Comparison of ENCODE assay signal across 17 cellular contexts in the genomic region with DNA sequence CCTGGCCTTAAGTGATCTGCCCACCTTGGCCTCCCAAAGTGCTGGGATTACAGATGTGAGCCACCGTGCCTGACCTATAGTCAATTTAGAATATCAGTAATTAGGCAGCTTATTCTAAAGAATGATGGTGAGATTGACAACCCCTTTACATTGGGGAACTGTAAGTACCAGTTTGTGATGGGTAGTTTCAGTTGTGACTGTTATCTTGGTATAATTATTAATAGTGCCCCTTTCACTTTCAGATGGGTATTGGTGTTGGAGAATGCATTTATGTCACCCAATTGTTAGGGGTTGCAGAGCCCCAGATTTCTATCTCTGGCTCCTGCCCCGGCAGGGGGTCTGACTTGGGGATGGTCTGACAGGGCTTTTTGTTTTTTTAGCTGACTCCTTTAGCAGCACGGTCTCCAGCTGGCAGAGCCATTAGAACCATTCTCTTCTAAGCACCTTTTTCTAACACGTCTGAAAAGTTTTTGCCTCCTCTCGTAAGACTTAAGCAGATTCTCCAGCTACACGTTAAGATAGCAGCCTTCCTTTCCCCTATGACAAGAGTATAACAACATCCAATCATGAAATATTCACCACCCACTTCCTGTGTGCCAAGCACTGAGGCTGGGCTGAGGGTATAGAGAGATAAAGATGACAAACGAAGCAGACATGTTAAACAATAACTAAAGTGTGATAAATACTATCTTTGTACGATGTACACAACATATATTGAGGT.
DNase-seq lines count a peak whose midpoint lies in the region; ATAC-seq and TF ChIP-seq lines count a peak whose summit lies in the region.
"Had no signal": no experiment of that assay in that cellular context is flagged by ENCODE, and none has a peak within 500 bp of the region (broad histone marks: within the 10 kb centered on the region; RNA-seq: fewer than 3 reads in every experiment).

No MANE protein-coding gene starts in this region.

- H3K4me1 ChIP-seq in HUES48 (ENCODE audit: control insufficient read depth, insufficient read depth, low read length) (peaks cover 32% of the 10 kb centered on the region), suprapubic skin (no peaks in the 10 kb centered on the region)
- H3K4me1 ChIP-seq: gastroesophageal sphincter had no signal

- H3K9me3 ChIP-seq in HUES48 (ENCODE audit: control insufficient read depth, insufficient read depth, low read length), result no peaks in the 10 kb centered on the region
- no peaks in the 10 kb centered on the region for H3K9me3 ChIP-seq in suprapubic skin
- H3K9me3 ChIP-seq: gastroesophageal sphincter had no signal

- WGBS in suprapubic skin, result 79% methylated on average over 8 of the region's 8 CpGs

- H3K36me3 Mint-ChIP-seq in activated naive CD4-positive, alpha-beta T cell treated with anti-CD3 and anti-CD28 coated beads, Interleukin-2, amount 10 ng/mL, durations not matched to agents 7 days and 5 days, result peaks cover 14% of the 10 kb centered on the region
- peaks cover 17 to 44% of the 10 kb centered on the region in 2 donors for H3K36me3 Mint-ChIP-seq in stimulated activated naive B cell treated with anti-CD40 and anti-IgM and Interleukin-4, amounts not matched to agents 10 μg/mL and 1 μg/mL and 100 μg/mL, for 72 hours

- H3K4me1 Mint-ChIP-seq in activated naive CD4-positive, alpha-beta T cell treated with anti-CD3 and anti-CD28 coated beads, Interleukin-2, amount 10 ng/mL, durations not matched to agents 7 days and 5 days, result peaks cover 29% of the 10 kb centered on the region
- peaks cover 13 to 25% of the 10 kb centered on the region in 2 donors for H3K4me1 Mint-ChIP-seq in stimulated activated naive B cell treated with anti-CD40 and anti-IgM and Interleukin-4, amounts not matched to agents 10 μg/mL and 1 μg/mL and 100 μg/mL, for 72 hours

- no peaks in the 10 kb centered on the region for H3K9me3 Mint-ChIP-seq in activated naive CD4-positive, alpha-beta T cell treated with anti-CD3 and anti-CD28 coated beads, Interleukin-2, amount 10 ng/mL, durations not matched to agents 7 days and 5 days
- peaks cover 3 to 8% of the 10 kb centered on the region in 2 donors for H3K9me3 Mint-ChIP-seq in stimulated activated naive B cell treated with anti-CD40 and anti-IgM and Interleukin-4, amounts not matched to agents 10 μg/mL and 1 μg/mL and 100 μg/mL, for 72 hours

- H3K36me3 ChIP-seq in HUES48 (ENCODE audit: control insufficient read depth, insufficient read depth, low read length), result no peaks in the 10 kb centered on the region
- H3K36me3 ChIP-seq in suprapubic skin, result peaks cover 11% of the 10 kb centered on the region

- peak overlapping the region; percentile 0 for H3K27ac Mint-ChIP-seq in activated naive CD4-positive, alpha-beta T cell treated with anti-CD3 and anti-CD28 coated beads, Interleukin-2, amount 10 ng/mL, durations not matched to agents 7 days and 5 days
- peak overlapping the region; percentile 78 for H3K27ac Mint-ChIP-seq in stimulated activated naive B cell treated with anti-CD40 and anti-IgM and Interleukin-4, amounts not matched to agents 10 μg/mL and 1 μg/mL and 100 μg/mL, for 72 hours

- TF ChIP-seq CTCF in suprapubic skin (IDR thresholded peaks at IDR 0.05), result no peak

- H3K27ac ChIP-seq in HUES48 (ENCODE audit: low read depth, low read length) (peak overlapping the region; percentile 4), suprapubic skin (no peak overlapping the region)
- H3K27ac ChIP-seq: brain microvascular endothelial cell, gastroesophageal sphincter, VCaP had no signal

- TF ChIP-seq POLR2A in suprapubic skin (IDR thresholded peaks at IDR 0.05), result no peak

- no peak overlapping the region for H3K4me3 Mint-ChIP-seq in activated naive CD4-positive, alpha-beta T cell treated with anti-CD3 and anti-CD28 coated beads, Interleukin-2, amount 10 ng/mL, durations not matched to agents 7 days and 5 days
- H3K4me3 Mint-ChIP-seq in stimulated activated naive B cell treated with anti-CD40 and anti-IgM and Interleukin-4, amounts not matched to agents 10 μg/mL and 1 μg/mL and 100 μg/mL, for 72 hours, result peak overlapping the region in 1 of 2 donors; percentile 33

- H3K9ac ChIP-seq in HUES48 (ENCODE audit: low read depth, low read length), result no peak overlapping the region

- no peaks in the 10 kb centered on the region for H3K27me3 Mint-ChIP-seq in activated naive CD4-positive, alpha-beta T cell treated with anti-CD3 and anti-CD28 coated beads, Interleukin-2, amount 10 ng/mL, durations not matched to agents 7 days and 5 days
- H3K27me3 Mint-ChIP-seq in stimulated activated naive B cell treated with anti-CD40 and anti-IgM and Interleukin-4, amounts not matched to agents 10 μg/mL and 1 μg/mL and 100 μg/mL, for 72 hours, result no peaks in the 10 kb centered on the region

- no peak for TF ChIP-seq EP300 in suprapubic skin (IDR thresholded peaks at IDR 0.05)

- H3K27me3 ChIP-seq in HUES48 (ENCODE audit: control insufficient read depth, insufficient read depth, low read length), result no peaks in the 10 kb centered on the region
- H3K27me3 ChIP-seq in suprapubic skin, result no peaks in the 10 kb centered on the region
- H3K27me3 ChIP-seq: brain microvascular endothelial cell, gastroesophageal sphincter had no signal

- no peak overlapping the region for H3K4me3 ChIP-seq in HUES48 (ENCODE audit: low read depth, low read length)
- H3K4me3 ChIP-seq in suprapubic skin, result no peak overlapping the region
- H3K4me3 ChIP-seq: gastroesophageal sphincter had no signal

- ATAC-seq in GM21723 (IDR thresholded peaks at IDR 0.05; ENCODE audit: unreplicated experiment), result peak; percentile 62
- peak; percentile 85 to 91 for ATAC-seq in stimulated activated naive B cell treated with anti-CD40 and anti-IgM and Interleukin-4, amounts not matched to agents 10 μg/mL and 1 μg/mL and 100 μg/mL, for 72 hours (replicated peaks)
- ATAC-seq: gastroesophageal sphincter had no signal

- no peak for DNase-seq in activated naive CD4-positive, alpha-beta T cell treated with anti-CD3 and anti-CD28 coated beads, Interleukin-2, amount 10 ng/mL, durations not matched to agents 7 days and 5 days
- no peak for DNase-seq in activated naive CD4-positive, alpha-beta T cell treated with Interleukin-2 at 50 U/mL for 16 hours
- no peak for DNase-seq in stimulated activated naive B cell treated with anti-CD40 and anti-IgM and Interleukin-4, amounts not matched to agents 10 μg/mL and 1 μg/mL and 100 μg/mL, for 72 hours
- DNase-seq in suprapubic skin (ENCODE audit: low spot score in 2 of 2) (no peak), NCI-H1436 treated with DMSO at 0.1 percent for 48 hours (lab: John Stamatoyannopoulos, UW) (no peak), cortex of kidney (lab: John Stamatoyannopoulos, UW) (no peak)
- DNase-seq: brain microvascular endothelial cell; DMS 273 treated with DMSO at 0.1 percent for 48 hours; IMR-90; NCI-H146; NCI-H526 treated with DMSO at 0.1 percent for 48 hours; Right ventricle myocardium superior; stimulated activated CD8-positive, alpha-beta memory T cell treated with anti-CD3 and anti-CD28 coated beads, Interleukin-4, amount 100 ng/mL, for 48 hours had no signal

- CTCF ChIA-PET in activated naive CD4-positive, alpha-beta T cell treated with anti-CD3 and anti-CD28 coated beads, Interleukin-2, amount 10 ng/mL, durations not matched to agents 7 days and 5 days (lab: Charles Lee), result no interaction called here
